Comparison of ENCODE assay signal across 8 cellular contexts in the genomic region with DNA sequence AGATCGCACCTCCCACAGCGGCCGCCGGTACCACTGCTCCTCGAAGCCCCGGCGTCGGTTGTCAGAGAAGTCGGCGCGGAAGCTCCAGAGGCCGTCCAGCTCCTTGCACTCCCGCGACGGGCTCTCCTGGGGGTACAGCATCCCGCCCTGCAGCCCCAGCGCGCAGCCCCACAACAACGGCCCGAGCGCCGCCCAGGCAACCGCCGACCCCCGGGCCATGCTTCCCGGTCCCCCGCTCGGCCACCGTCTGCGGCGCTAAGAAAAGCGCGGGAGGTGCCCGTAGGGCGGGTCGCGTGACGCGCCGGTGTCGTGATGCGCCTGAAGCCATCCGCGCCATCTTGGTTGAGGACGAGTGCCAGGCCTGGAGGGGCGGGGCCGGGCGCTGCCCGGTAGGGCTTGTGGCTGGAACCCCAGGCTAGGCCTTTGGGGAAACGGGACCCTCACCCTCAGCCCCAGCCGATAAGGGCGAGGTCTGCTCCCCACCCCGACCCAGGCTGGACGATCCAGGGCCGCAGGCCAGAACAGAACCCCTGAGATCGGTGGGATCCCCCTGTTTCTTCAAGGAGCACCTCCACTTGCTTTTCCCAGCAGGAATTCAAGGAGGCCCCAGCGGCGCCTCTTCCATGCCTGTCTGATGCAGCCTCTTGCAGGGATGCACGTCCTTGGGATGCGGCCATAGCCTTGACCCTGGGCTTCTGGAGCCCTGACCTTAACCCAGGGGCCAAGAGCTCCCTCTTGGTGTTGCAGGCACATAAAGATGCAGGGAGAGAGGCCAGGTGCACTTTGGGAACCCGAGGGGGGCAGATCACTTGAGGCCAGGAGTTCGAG. TPM values are rescaled to one million over a fixed set of nuclear protein-coding genes. Genes with fewer than 3 reads are reported as not detected.
DNase-seq lines count a peak whose midpoint lies in the region; ATAC-seq and TF ChIP-seq lines count a peak whose summit lies in the region.

A gene (minus strand): TSS at position 249 of the 828 bp plus-strand sequence. CDS start 30 bp downstream, at position 219.

- H3K9ac ChIP-seq in BLaER1 = peak within 1 kb of the TSS; percentile 92
- peak within 1 kb of the TSS; percentile 77 to 91 for H3K9ac ChIP-seq in colonic mucosa (ENCODE audit: low read depth in 2 of 2, low read length in 2 of 2)

- intact Hi-C loops in activated CD4-positive, alpha-beta T cell treated with anti-CD3 and anti-CD28 coated beads, Interleukin-2, amount 10 ng/mL, durations not matched to agents 24 days and 14 days (cut with micrococcal nuclease) = loop anchor here (1.0 to 10.0 kb wide), 7 partner anchors 93 to 1677 kb away; a partner anchor contains a TSS
- intact Hi-C loops in colonic mucosa (cut with DNase I) = no loop called here

- H4K20me1 ChIP-seq in BLaER1 = peaks cover 39% of the 10 kb centered on the region

- H3K4me3 ChIP-seq in BLaER1 = peak within 1 kb of the TSS; percentile 90
- H3K4me3 ChIP-seq in colonic mucosa = peak within 1 kb of the TSS; percentile 74

- H3K27me3 ChIP-seq in BLaER1 (no peaks in the 10 kb centered on the region), colonic mucosa (no peaks in the 10 kb centered on the region), layer of hippocampus (ENCODE audit: control insufficient read depth, insufficient read depth, low read length) (no peaks in the 10 kb centered on the region)

- DNase-seq in NCI-H526 treated with DMSO at 0.1 percent for 48 hours (lab: John Stamatoyannopoulos, UW) (peak; percentile 73), colonic mucosa (peak; percentile 95)
- DNase-seq in activated CD4-positive, alpha-beta T cell treated with anti-CD3 and anti-CD28 coated beads, Interleukin-2, amount 10 ng/mL, durations not matched to agents 24 days and 14 days = peak; percentile 97
- DNase-seq in stimulated activated CD4-positive, alpha-beta T cell treated with anti-CD3 and anti-CD28 coated beads, Interleukin-1b, Interleukin-23, amount 100 ng/mL, for 24 hours (ENCODE audit: low read depth in 4 of 4, low spot score in 1 of 4) = peak; percentile 81 to 86 (median 84)

- peak within 1 kb of the TSS; percentile 91 for H3K27ac Mint-ChIP-seq in activated CD4-positive, alpha-beta T cell treated with anti-CD3 and anti-CD28 coated beads, Interleukin-2, amount 10 ng/mL, durations not matched to agents 24 days and 14 days

- H3K27ac ChIP-seq in BLaER1 = peak within 1 kb of the TSS; percentile 88
- H3K27ac ChIP-seq in colonic mucosa = peak within 1 kb of the TSS; percentile 64
- H3K27ac ChIP-seq in layer of hippocampus (ENCODE audit: low read depth, low read length) = peak within 1 kb of the TSS; percentile 94

- H3K36me3 ChIP-seq in BLaER1 (peaks cover 36% of the 10 kb centered on the region), colonic mucosa (no peaks in the 10 kb centered on the region)

- no peaks in the 10 kb centered on the region for H3K27me3 Mint-ChIP-seq in activated CD4-positive, alpha-beta T cell treated with anti-CD3 and anti-CD28 coated beads, Interleukin-2, amount 10 ng/mL, durations not matched to agents 24 days and 14 days

- H3K9me3 Mint-ChIP-seq in activated CD4-positive, alpha-beta T cell treated with anti-CD3 and anti-CD28 coated beads, Interleukin-2, amount 10 ng/mL, durations not matched to agents 24 days and 14 days = no peaks in the 10 kb centered on the region

- H3K4me1 ChIP-seq in BLaER1 (peaks cover 32% of the 10 kb centered on the region), colonic mucosa (peaks cover 5% of the 10 kb centered on the region)

- no peak for TF ChIP-seq CTCF in colonic mucosa (IDR thresholded peaks at IDR 0.05)

- H3K4me2 ChIP-seq in BLaER1 = peak within 1 kb of the TSS; percentile 96

- H3K4me3 Mint-ChIP-seq in activated CD4-positive, alpha-beta T cell treated with anti-CD3 and anti-CD28 coated beads, Interleukin-2, amount 10 ng/mL, durations not matched to agents 24 days and 14 days = peak within 1 kb of the TSS; percentile 87

- no peaks in the 10 kb centered on the region for H3K9me3 ChIP-seq in BLaER1
- no peaks in the 10 kb centered on the region for H3K9me3 ChIP-seq in colonic mucosa

- H3K4me1 Mint-ChIP-seq in activated CD4-positive, alpha-beta T cell treated with anti-CD3 and anti-CD28 coated beads, Interleukin-2, amount 10 ng/mL, durations not matched to agents 24 days and 14 days = peaks cover 10% of the 10 kb centered on the region

- ATAC-seq in GM19328 (IDR thresholded peaks at IDR 0.05; ENCODE audit: unreplicated experiment) (peak; percentile 73), HG03469 (IDR thresholded peaks at IDR 0.05; ENCODE audit: unreplicated experiment) (peak; percentile 64)

- H3K36me3 Mint-ChIP-seq in activated CD4-positive, alpha-beta T cell treated with anti-CD3 and anti-CD28 coated beads, Interleukin-2, amount 10 ng/mL, durations not matched to agents 24 days and 14 days (ENCODE audit: low read depth) = peaks cover 11% of the 10 kb centered on the region

RNA-seq across cellular contexts. Expression of the gene that starts here (rescaled TPM):
- 52.2 and 54.7 TPM in 2 replicates for total RNA-seq in activated CD4-positive, alpha-beta T cell treated with anti-CD3 and anti-CD28 coated beads, Interleukin-2, amount 10 ng/mL, durations not matched to agents 24 days and 14 days
- total RNA-seq in colonic mucosa = 10 to 100 TPM; 63.7 to 80.0 TPM

Comparison
In these comparisons a context has a peak if more than half of its experiments do, and no peak if none do; other contexts are left out.
1. Peak in every context shown above with its lines: DNase-seq, ATAC-seq, H3K4me3 ChIP-seq and H3K27ac ChIP-seq.